Comparison of ENCODE assay signal across 8 cellular contexts in genomic region chr11:65418681-65419459, GRCh38. TPM values are rescaled to one million over a fixed set of nuclear protein-coding genes. Genes with fewer than 3 reads are reported as not detected.
A peak's percentile ranks its signal among the peaks of the same experiment; 100 is the strongest.
DNase-seq lines count a peak whose midpoint lies in the region; ATAC-seq, FAIRE-seq and TF ChIP-seq lines count a peak whose summit lies in the region.

No MANE protein-coding gene starts in this region.

- H3K4me1 Mint-ChIP-seq in activated T-helper 17 cell treated with anti-CD3 and anti-CD28 coated beads, Interleukin-2, amount 50 U/mL, for 72 hours, result peaks cover 24% of the 10 kb centered on the region
- peaks cover 69 to 79% of the 10 kb centered on the region in 2 donors for H3K4me1 Mint-ChIP-seq in natural killer cell

- peaks cover 75% of the 10 kb centered on the region for H3K36me3 Mint-ChIP-seq in activated T-helper 17 cell treated with anti-CD3 and anti-CD28 coated beads, Interleukin-2, amount 50 U/mL, for 72 hours (ENCODE audit: low read depth)
- H3K36me3 Mint-ChIP-seq in natural killer cell, result no peaks in the 10 kb centered on the region

- H3K9ac ChIP-seq in KMS-11, result peak overlapping the region; percentile 99

- peak overlapping the region; percentile 99 for H3K4me2 ChIP-seq in KMS-11

- H3K36me3 ChIP-seq in KMS-11 (ENCODE audit: insufficient read depth), result no peaks in the 10 kb centered on the region

- H3K4me1 ChIP-seq in KMS-11 (ENCODE audit: low read depth, poor library complexity, severe bottlenecking), result peaks cover 45% of the 10 kb centered on the region

- H3K79me2 ChIP-seq in KMS-11 (ENCODE audit: insufficient read depth, low read depth), result peaks cover 60% of the 10 kb centered on the region

- no peaks in the 10 kb centered on the region for H3K27me3 ChIP-seq in KMS-11 (ENCODE audit: insufficient read depth, low read depth)

- H4K20me1 ChIP-seq in KMS-11 (ENCODE audit: insufficient read depth), result peaks cover 3% of the 10 kb centered on the region

- intact Hi-C loops in natural killer cell (cut with micrococcal nuclease), result loop anchor here (1.0 to 5.0 kb wide), 3 partner anchors 7 to 153 kb away; partner anchors contain the start of genes FAM89B and ZNRD2

- peak overlapping the region; percentile 100 for H3K27ac ChIP-seq in KMS-11

- H3K4me3 ChIP-seq in KMS-11 (IDR thresholded peaks at IDR 0.05; ENCODE audit: insufficient read depth, low read depth, low read length) (no peak overlapping the region), fibroblast of mammary gland (ENCODE audit: control insufficient read depth, low read depth, low read length) (peak overlapping the region; percentile 39)

- peak overlapping the region; percentile 99 for H3K4me3 Mint-ChIP-seq in activated T-helper 17 cell treated with anti-CD3 and anti-CD28 coated beads, Interleukin-2, amount 50 U/mL, for 72 hours
- peak overlapping the region; percentile 88 for H3K4me3 Mint-ChIP-seq in natural killer cell

- no peaks in the 10 kb centered on the region for H3K27me3 Mint-ChIP-seq in activated T-helper 17 cell treated with anti-CD3 and anti-CD28 coated beads, Interleukin-2, amount 50 U/mL, for 72 hours
- H3K27me3 Mint-ChIP-seq in natural killer cell (ENCODE audit: low read depth in 2 of 2), result peaks cover 0 to 5% of the 10 kb centered on the region in 2 donors

- H3K27ac Mint-ChIP-seq in activated T-helper 17 cell treated with anti-CD3 and anti-CD28 coated beads, Interleukin-2, amount 50 U/mL, for 72 hours, result peak overlapping the region; percentile 100
- H3K27ac Mint-ChIP-seq in natural killer cell, result peak overlapping the region; percentile 98 to 100

- DNase-seq in DMS53 treated with DMSO at 0.1 percent for 48 hours (lab: John Stamatoyannopoulos, UW; ENCODE audit: unreplicated experiment) (peak; percentile 98), RCC 7860 (ENCODE audit: low spot score) (peak; percentile 93), fibroblast of mammary gland (ENCODE audit: low read depth) (peak; percentile 98), natural killer cell (peak; percentile 89)
- DNase-seq in stimulated activated naive CD8-positive, alpha-beta T cell treated with anti-CD3 and anti-CD28 coated beads, Interleukin-15, Interleukin-2, amounts not matched to agents 100 U/mL and 50 U/mL, for 24 hours, result peak; percentile 95

- no peak overlapping the region for H2AFZ ChIP-seq in KMS-11 (ENCODE audit: low read depth)

- no peaks in the 10 kb centered on the region for H3K9me3 Mint-ChIP-seq in activated T-helper 17 cell treated with anti-CD3 and anti-CD28 coated beads, Interleukin-2, amount 50 U/mL, for 72 hours
- no peaks in the 10 kb centered on the region for H3K9me3 Mint-ChIP-seq in natural killer cell

- ATAC-seq in GM21717 (IDR thresholded peaks at IDR 0.05; ENCODE audit: unreplicated experiment) (peak; percentile 31), natural killer cell (peak; percentile 49 to 77 (median 61))
- peak; percentile 55 for ATAC-seq in activated T-helper 17 cell treated with anti-CD3 and anti-CD28 coated beads, Interleukin-2, amount 50 U/mL, for 72 hours (replicated peaks)
- peak; percentile 47 for ATAC-seq in stimulated activated naive CD8-positive, alpha-beta T cell treated with anti-CD3 and anti-CD28 coated beads, Interleukin-15, Interleukin-2, amounts not matched to agents 100 U/mL and 50 U/mL, for 24 hours

- TF ChIP-seq CTCF in KMS-11 (conservative IDR thresholded peaks at IDR 0.05; ENCODE audit: low read depth, low read length), result no peak
- TF ChIP-seq CTCF in fibroblast of mammary gland (conservative IDR thresholded peaks at IDR 0.05; ENCODE audit: control insufficient read depth, insufficient read depth, low read depth, low read length), result no peak
- TF ChIP-seq CTCF in natural killer cell (IDR thresholded peaks at IDR 0.05), result no peak

- FAIRE-seq in RCC 7860 (lab: Jason Lieb, UNC), result peak; percentile 81

RNA-seq across cellular contexts. Expression of gene NEAT1, which starts 3.7 kb away (rescaled TPM):
- total RNA-seq in activated T-helper 17 cell treated with anti-CD3 and anti-CD28 coated beads, Interleukin-2, amount 50 U/mL, for 72 hours, result 1,000 to 10,000 TPM in 1 of 2 donors, 100 to 1,000 TPM in 1; 823 to 2,912 TPM
- total RNA-seq in natural killer cell, result 1,000 to 10,000 TPM; 1,031 to 1,768 (median 1,493) TPM

RNA-seq across cellular contexts. Expression of gene FRMD8, which starts 32.4 kb away (rescaled TPM):
- total RNA-seq in activated T-helper 17 cell treated with anti-CD3 and anti-CD28 coated beads, Interleukin-2, amount 50 U/mL, for 72 hours, result 10 to 100 TPM; 49.6 to 52.1 TPM
- 10 to 100 TPM; 45.6 to 58.4 (median 57.7) TPM for total RNA-seq in natural killer cell

RNA-seq across cellular contexts. Expression of gene SLC25A45, which starts 36.4 kb away (rescaled TPM):
- 10 to 100 TPM; 18.0 to 20.1 TPM for total RNA-seq in activated T-helper 17 cell treated with anti-CD3 and anti-CD28 coated beads, Interleukin-2, amount 50 U/mL, for 72 hours
- 10 to 100 TPM; 50.9 to 61.1 (median 61.0) TPM for total RNA-seq in natural killer cell
